8 cellular contexts compared by ENCODE assay signal in the genomic region with DNA sequence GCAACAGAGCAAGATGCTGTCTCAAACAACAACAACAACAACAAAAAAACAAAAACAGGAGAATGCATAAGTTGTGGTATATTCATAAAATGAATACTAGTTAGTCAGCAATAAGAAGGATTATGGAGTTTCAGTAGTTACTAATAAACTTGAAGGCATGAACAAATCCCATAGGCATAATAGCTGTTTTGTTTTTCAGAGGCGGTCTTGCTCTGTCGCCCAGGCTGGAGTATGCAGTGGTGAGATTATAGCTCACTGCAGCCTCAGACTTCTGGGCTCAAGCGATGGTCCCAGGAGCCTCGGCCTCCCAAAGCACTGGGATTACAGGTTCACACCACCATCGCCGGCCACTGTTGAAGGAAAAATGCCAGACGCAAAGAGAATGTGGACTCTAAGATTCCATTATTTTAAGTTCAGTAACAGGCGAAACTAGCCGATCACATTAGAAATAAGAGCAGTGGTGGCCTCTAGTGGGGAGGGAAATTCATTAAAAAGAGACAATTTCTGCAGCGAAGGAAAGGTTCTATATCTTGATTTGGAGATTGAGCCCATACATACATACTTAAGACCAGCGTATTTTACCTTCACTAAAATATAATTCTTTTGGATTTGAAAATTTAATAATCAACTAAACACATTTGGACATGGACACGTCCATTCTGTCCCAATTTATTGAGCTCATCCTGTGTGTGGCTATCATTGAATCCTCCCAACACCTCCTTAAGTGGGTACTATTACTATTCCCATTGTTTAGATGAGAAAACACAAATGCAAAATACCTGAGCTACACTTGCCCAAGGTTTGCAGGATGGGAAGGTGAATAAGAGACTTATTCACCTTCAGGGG. TPM values are rescaled to one million over a fixed set of nuclear protein-coding genes. Genes with fewer than 3 reads are reported as not detected.
DNase-seq lines count a peak whose midpoint lies in the region; ATAC-seq and TF ChIP-seq lines count a peak whose summit lies in the region.

No MANE protein-coding gene starts in this region.

- H3K9me3 Mint-ChIP-seq in neural progenitor cell = no peaks in the 10 kb centered on the region

- H2AFZ ChIP-seq in OCI-LY1 (ENCODE audit: low read length) = peak overlapping the region; percentile 35
- no peak overlapping the region for H2AFZ ChIP-seq in neural progenitor cell (replicated peaks)

- H4K20me1 ChIP-seq in OCI-LY1 (ENCODE audit: insufficient read depth, low read length) = no peaks in the 10 kb centered on the region
- H4K20me1 ChIP-seq in neural progenitor cell (ENCODE audit: low read depth) = no peaks in the 10 kb centered on the region

- H3K27ac ChIP-seq in OCI-LY1 (ENCODE audit: low read depth, low read length, poor library complexity, severe bottlenecking) (peak overlapping the region; percentile 86), neural progenitor cell (no peak overlapping the region)

- H3K27me3 ChIP-seq in OCI-LY1 (ENCODE audit: insufficient read depth, low read length) (0 out of 2 replicates have a peak, but pooled peaks cover 4% of the 10 kb centered on the region), neural progenitor cell (no peaks in the 10 kb centered on the region)

- peaks cover 15% of the 10 kb centered on the region for H3K4me1 Mint-ChIP-seq in neural progenitor cell

- peak overlapping the region; percentile 86 for H3K4me3 Mint-ChIP-seq in neural progenitor cell

- no peaks in the 10 kb centered on the region for H3K9me3 ChIP-seq in OCI-LY1 (ENCODE audit: low read length)
- H3K9me3 ChIP-seq in neural progenitor cell (ENCODE audit: low read depth) = no peaks in the 10 kb centered on the region

- DNase-seq in DMS53 (lab: John Stamatoyannopoulos, UW) (peak; percentile 67), foreskin fibroblast (peak; percentile 33 to 70), neural progenitor cell (ENCODE audit: low spot score) (peak; percentile 67), omental fat pad (ENCODE audit: low spot score) (no peak)
- peak; percentile 28 for DNase-seq in activated gamma-delta T cell treated with anti-CD3 and anti-CD28 coated beads, Interleukin-2, amount 50 U/mL, for 16 hours (ENCODE audit: low read depth)

- H3K4me2 ChIP-seq in OCI-LY1 (ENCODE audit: low read length) (peak overlapping the region; percentile 82), neural progenitor cell (peak overlapping the region; percentile 73)

- H3K9ac ChIP-seq in OCI-LY1 (ENCODE audit: low read length) (peak overlapping the region; percentile 43; the same call in 1 of the 2 replicates), neural progenitor cell (no peak overlapping the region)

- TF ChIP-seq CTCF in OCI-LY1 (IDR thresholded peaks at IDR 0.05; ENCODE audit: low read length) (peak; percentile 80), foreskin fibroblast (IDR thresholded peaks at IDR 0.05; ENCODE audit: low read depth, low read length) (peak; percentile 60), neural progenitor cell (IDR thresholded peaks at IDR 0.05) (peak; percentile 69), omental fat pad (IDR thresholded peaks at IDR 0.05) (no peak)

- H3K9me2 ChIP-seq in OCI-LY1 (ENCODE audit: low read depth, low read length) = no peaks in the 10 kb centered on the region

- H3K4me1 ChIP-seq in OCI-LY1 (ENCODE audit: insufficient read depth, low read length, severe bottlenecking) (peaks cover 15% of the 10 kb centered on the region), neural progenitor cell (peaks cover 6% of the 10 kb centered on the region)

- H3K79me2 ChIP-seq in OCI-LY1 (ENCODE audit: insufficient read depth, low read length) (no peaks in the 10 kb centered on the region), neural progenitor cell (ENCODE audit: low read depth) (no peaks in the 10 kb centered on the region)

- no peak overlapping the region for H3K27ac Mint-ChIP-seq in neural progenitor cell

- H3K4me3 ChIP-seq in OCI-LY1 (ENCODE audit: low read depth, low read length, poor library complexity, severe bottlenecking) = peak overlapping the region; percentile 62
- peak overlapping the region in 1 of 2 donors; percentile 45 for H3K4me3 ChIP-seq in foreskin fibroblast (ENCODE audit: low read depth in 1 of 2, low read length in 2 of 2)
- peak overlapping the region; percentile 48 for H3K4me3 ChIP-seq in neural progenitor cell

- H3K36me3 Mint-ChIP-seq in neural progenitor cell = no peaks in the 10 kb centered on the region

- no peaks in the 10 kb centered on the region for H3K36me3 ChIP-seq in OCI-LY1 (ENCODE audit: insufficient read depth, low read length)
- no peaks in the 10 kb centered on the region for H3K36me3 ChIP-seq in neural progenitor cell

- no peaks in the 10 kb centered on the region for H3F3A ChIP-seq in OCI-LY1 (ENCODE audit: insufficient read depth, low read length)
- peaks cover 16% of the 10 kb centered on the region for H3F3A ChIP-seq in neural progenitor cell (ENCODE audit: low read depth)

- ATAC-seq in HG03135 (IDR thresholded peaks at IDR 0.05; ENCODE audit: unreplicated experiment) (peak; percentile 32), HG02870 (IDR thresholded peaks at IDR 0.05; ENCODE audit: unreplicated experiment) (no peak), omental fat pad (ENCODE audit: low FRiP score) (no peak)

- H3K27me3 Mint-ChIP-seq in neural progenitor cell (ENCODE audit: insufficient read depth, low read depth) = peaks cover 2% of the 10 kb centered on the region

RNA-seq across cellular contexts. Expression of a gene that starts 27.4 kb away (rescaled TPM):
- total RNA-seq in neural progenitor cell (ENCODE audit: low replicate concordance) = 4.8 and 12.6 TPM in 2 replicates
- total RNA-seq in omental fat pad = 10 to 100 TPM in 1 of 4 donors, 1 to 10 TPM in 3; 5.9 to 22.2 (median 9.3) TPM

RNA-seq across cellular contexts. Expression of a gene that starts 32.6 kb away (rescaled TPM):
- total RNA-seq in neural progenitor cell (ENCODE audit: low replicate concordance) (37.1 and 78.9 TPM in 2 replicates), omental fat pad (1 to 10 TPM; 3.2 to 9.1 (median 4.1) TPM)

Comparison
In these comparisons a context has a peak if more than half of its experiments do, and no peak if none do; other contexts are left out.
1. CTCF ChIP-seq: peak in OCI-LY1 (single experiment), foreskin fibroblast (single experiment) and neural progenitor cell (single experiment); none in omental fat pad (0 of 3).